9 cellular contexts compared by ENCODE assay signal in genomic region chr19:10766681-10767201, GRCh38. TPM values are rescaled to one million over a fixed set of nuclear protein-coding genes. Genes with fewer than 3 reads are reported as not detected.
DNase-seq lines count a peak whose midpoint lies in the region; ATAC-seq and TF ChIP-seq lines count a peak whose summit lies in the region.
"Had no signal": no experiment of that assay in that cellular context is flagged by ENCODE, and none has a peak within 500 bp of the region (broad histone marks: within the 10 kb centered on the region; RNA-seq: fewer than 3 reads in every experiment).

No MANE protein-coding gene starts in this region.

- no peak for TF ChIP-seq CTCF in right atrium auricular region (IDR thresholded peaks at IDR 0.05)
- TF ChIP-seq CTCF in stomach (IDR thresholded peaks at IDR 0.05) = no peak

- H3K4me1 ChIP-seq in right atrium auricular region (peaks cover 0 to 90% of the 10 kb centered on the region in 2 donors), stomach (peaks cover 83 to 94% (median 88%) of the 10 kb centered on the region in 4 donors)

- H3K4me3 Mint-ChIP-seq in activated T-helper 17 cell treated with anti-CD3 and anti-CD28 coated beads, Interleukin-2, amount 50 U/mL, for 72 hours = no peak overlapping the region

- H3K4me1 Mint-ChIP-seq in activated T-helper 17 cell treated with anti-CD3 and anti-CD28 coated beads, Interleukin-2, amount 50 U/mL, for 72 hours = peaks cover 17% of the 10 kb centered on the region

- no peak for TF ChIP-seq EP300 in stomach (IDR thresholded peaks at IDR 0.05)

- TF ChIP-seq POLR2A in stomach (IDR thresholded peaks at IDR 0.05) = no peak

- no peak for ATAC-seq in activated T-helper 17 cell treated with anti-CD3 and anti-CD28 coated beads, Interleukin-2, amount 50 U/mL, for 72 hours (replicated peaks)
- ATAC-seq in HG02610 (IDR thresholded peaks at IDR 0.05; ENCODE audit: unreplicated experiment) = no peak

- intact Hi-C loops in stomach (cut with DNase I; ENCODE audit: low total_unique reads) = no loop called here

- no peaks in the 10 kb centered on the region for H3K9me3 Mint-ChIP-seq in activated T-helper 17 cell treated with anti-CD3 and anti-CD28 coated beads, Interleukin-2, amount 50 U/mL, for 72 hours

- no peaks in the 10 kb centered on the region for H3K27me3 Mint-ChIP-seq in activated T-helper 17 cell treated with anti-CD3 and anti-CD28 coated beads, Interleukin-2, amount 50 U/mL, for 72 hours

- H3K27ac Mint-ChIP-seq in activated T-helper 17 cell treated with anti-CD3 and anti-CD28 coated beads, Interleukin-2, amount 50 U/mL, for 72 hours = peak overlapping the region; percentile 38

- peaks cover under 1% of the 10 kb centered on the region for H3K36me3 ChIP-seq in right atrium auricular region
- H3K36me3 ChIP-seq in stomach = peaks cover 9 to 53% (median 25%) of the 10 kb centered on the region in 4 donors

- peaks cover 12% of the 10 kb centered on the region for H3K36me3 Mint-ChIP-seq in activated T-helper 17 cell treated with anti-CD3 and anti-CD28 coated beads, Interleukin-2, amount 50 U/mL, for 72 hours (ENCODE audit: low read depth)

- H3K4me3 ChIP-seq in right atrium auricular region = no peak overlapping the region
- H3K4me3 ChIP-seq in stomach = peak overlapping the region in 1 of 4 donors; percentile 8

- peak; percentile 32 for DNase-seq in LHCN-M2 (ENCODE audit: low read depth)
- DNase-seq in right atrium auricular region (ENCODE audit: low spot score) = no peak
- DNase-seq in stomach = peak; percentile 68
- DNase-seq in NCI-H510A treated with DMSO at 0.1 percent for 48 hours (lab: John Stamatoyannopoulos, UW) = no peak
- no peak for DNase-seq in DMS153 treated with DMSO at 0.1 percent for 48 hours (lab: John Stamatoyannopoulos, UW; ENCODE audit: unreplicated experiment)
- DNase-seq in activated CD4-positive, CD25-positive, alpha-beta regulatory T cell (lab: John Stamatoyannopoulos, UW) = no peak
- DNase-seq: Kasumi-1 had no signal

- peak overlapping the region; percentile 93 to 95 for H3K27ac ChIP-seq in right atrium auricular region
- peak overlapping the region; percentile 44 to 86 (median 81) for H3K27ac ChIP-seq in stomach

- WGBS in stomach, 5 donors = 18 to 42% (median 27%) methylated on average over 8 to 10 of the region's 10 CpGs

- H3K27me3 ChIP-seq in right atrium auricular region = no peaks in the 10 kb centered on the region
- no peaks in the 10 kb centered on the region for H3K27me3 ChIP-seq in stomach

- no peaks in the 10 kb centered on the region for H3K9me3 ChIP-seq in right atrium auricular region
- H3K9me3 ChIP-seq in stomach = no peaks in the 10 kb centered on the region

RNA-seq across cellular contexts. Expression of gene DNM2, which starts 48.9 kb away (rescaled TPM):
- total RNA-seq in LHCN-M2 (2014; rRNA removed) = 75.3 and 80.3 TPM in 2 replicates
- 87.0 TPM for polyA plus RNA-seq in LHCN-M2 (2012)
- 100 to 1,000 TPM; 185 to 209 TPM for total RNA-seq in activated T-helper 17 cell treated with anti-CD3 and anti-CD28 coated beads, Interleukin-2, amount 50 U/mL, for 72 hours
- total RNA-seq in right atrium auricular region = 100 to 1,000 TPM; 111 to 144 TPM
- 100 to 1,000 TPM; 270 to 541 (median 289) TPM for total RNA-seq in stomach
- 100 to 1,000 TPM in 1 of 3 donors, 10 to 100 TPM in 2; 77.8 to 130 (median 83.6) TPM for polyA plus RNA-seq in stomach

Comparison
In these comparisons a context has a peak if more than half of its experiments do, and no peak if none do; other contexts are left out.
1. DNase-seq: peak in LHCN-M2 (single experiment) and stomach (single experiment); none in right atrium auricular region (single experiment), NCI-H510A treated with DMSO at 0.1 percent for 48 hours (single experiment), DMS153 treated with DMSO at 0.1 percent for 48 hours (single experiment) and activated CD4-positive, CD25-positive, alpha-beta regulatory T cell (0 of 4).